4 cellular contexts compared by ENCODE assay signal in genomic region chr5:179744106-179744505, GRCh38. TPM values are rescaled to one million over a fixed set of nuclear protein-coding genes. Genes with fewer than 3 reads are reported as not detected.
"Had no signal": no experiment of that assay in that cellular context is flagged by ENCODE, and none has a peak within 500 bp of the region (broad histone marks: within the 10 kb centered on the region; RNA-seq: fewer than 3 reads in every experiment).

No MANE protein-coding gene starts in this region.

RNA-seq across cellular contexts. Expression of gene LTC4S, which starts 49.7 kb away (rescaled TPM):
- total RNA-seq: LHCN-M2, RPMI7951, SJCRH30, SK-MEL-5 had no signal
